ENCODE assay signal across 8 cellular contexts in the genomic region with DNA sequence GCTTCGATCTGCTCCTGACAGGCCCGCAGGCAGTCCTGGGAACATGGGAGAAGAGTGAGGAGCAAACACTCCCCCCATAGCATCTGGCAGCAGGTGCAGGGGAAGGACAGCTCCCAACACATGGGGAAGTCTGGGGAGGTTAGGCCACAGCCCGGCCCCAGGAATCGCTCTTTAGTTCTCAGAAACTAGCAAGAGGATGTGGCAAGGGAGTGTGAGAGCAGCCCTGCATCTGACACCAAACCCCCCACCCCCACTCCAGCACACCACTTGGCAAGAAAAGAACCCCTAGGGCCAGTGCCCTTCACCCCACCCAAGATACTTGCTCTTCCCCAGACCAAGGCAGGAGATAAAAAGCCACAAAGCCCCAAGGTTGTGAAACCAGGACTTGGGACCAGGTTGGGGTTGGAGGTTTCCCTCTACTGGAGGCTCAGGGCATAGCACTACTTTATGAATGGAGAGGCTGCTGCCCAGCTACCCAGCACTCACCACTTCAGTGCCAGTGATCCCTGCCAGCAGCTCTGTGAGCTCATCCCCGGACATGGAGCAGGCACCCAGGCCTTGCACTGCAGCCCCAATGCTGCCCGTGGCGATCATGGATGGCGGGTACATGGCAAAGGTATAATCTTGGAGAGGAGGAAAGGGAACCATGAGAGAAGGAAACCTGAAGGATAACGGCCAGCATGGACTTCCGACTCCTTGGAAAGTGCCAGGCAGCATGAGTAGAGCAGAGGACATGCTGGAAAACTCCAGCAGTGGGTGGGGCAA. TPM values are rescaled to one million over a fixed set of nuclear protein-coding genes. Genes with fewer than 3 reads are reported as not detected.
DNase-seq lines count a peak whose midpoint lies in the region; ATAC-seq and TF ChIP-seq lines count a peak whose summit lies in the region.

No MANE protein-coding gene starts in this region.

- H3K4me3 ChIP-seq in GM12865 (ENCODE audit: low read depth, low read length) = no peak overlapping the region
- peak overlapping the region in 1 of 2 donors; percentile 99 for H3K4me3 ChIP-seq in left lung

- peak; percentile 63 for ATAC-seq in HG02885 (IDR thresholded peaks at IDR 0.05; ENCODE audit: poor library complexity, unreplicated experiment)
- peak; percentile 76 for ATAC-seq in left lung
- no peak for ATAC-seq in HG03025 (IDR thresholded peaks at IDR 0.05; ENCODE audit: low FRiP score, unreplicated experiment)

- no peak overlapping the region for H3K4me3 Mint-ChIP-seq in chondrocyte (ENCODE audit: unreplicated experiment)

- peaks cover 32% of the 10 kb centered on the region for H3K4me1 Mint-ChIP-seq in chondrocyte (ENCODE audit: low read depth)

- no peaks in the 10 kb centered on the region for H3K27me3 Mint-ChIP-seq in chondrocyte (ENCODE audit: low read depth)

- no peaks in the 10 kb centered on the region for H3K9me3 Mint-ChIP-seq in chondrocyte (ENCODE audit: low read depth)

- DNase-seq in GM12865 (ENCODE audit: low read depth) = peak; percentile 88
- DNase-seq in NCI-H345 treated with DMSO at 0.1 percent for 48 hours (lab: John Stamatoyannopoulos, UW; ENCODE audit: unreplicated experiment) = peak; percentile 28
- DNase-seq in activated CD4-positive, alpha-beta T cell treated with anti-CD3 and anti-CD28 coated beads for 1 hour = peak; percentile 38
- DNase-seq in chondrocyte (ENCODE audit: low spot score) = no peak
- DNase-seq in left lung = peak; percentile 78 to 80
- peak; percentile 51 to 59 (median 52) for DNase-seq in stimulated activated CD4-positive, alpha-beta T cell treated with anti-CD3 and anti-CD28 coated beads, TNF-alpha, amount 100 ng/mL, for 48 hours (ENCODE audit: low read depth in 3 of 3)

- H3K27ac Mint-ChIP-seq in chondrocyte (ENCODE audit: unreplicated experiment) = peak overlapping the region; percentile 85

- no peaks in the 10 kb centered on the region for H3K9me3 ChIP-seq in left lung

- intact Hi-C loops in left lung (cut with DNase I) = loop anchor here in 1 of 2 donors (5.0 kb wide), 1 partner anchor 106 kb away; no protein-coding TSS in a partner anchor

- peaks cover 21% of the 10 kb centered on the region for H3K36me3 Mint-ChIP-seq in chondrocyte (ENCODE audit: low read depth)

- peaks cover 6 to 63% of the 10 kb centered on the region in 2 donors for H3K36me3 ChIP-seq in left lung

- peak overlapping the region in 1 of 2 donors; percentile 94 for H3K27ac ChIP-seq in left lung

- peak; percentile 91 for TF ChIP-seq CTCF in GM12865 (IDR thresholded peaks at IDR 0.05; ENCODE audit: insufficient read depth, low read depth, low read length, missing control alignments)
- peak; percentile 85 for TF ChIP-seq CTCF in chondrocyte (IDR thresholded peaks at IDR 0.05)
- peak; percentile 85 to 87 for TF ChIP-seq CTCF in left lung (IDR thresholded peaks at IDR 0.05)

- no peaks in the 10 kb centered on the region for H3K27me3 ChIP-seq in left lung

- H3K4me1 ChIP-seq in left lung = peaks cover 40 to 64% of the 10 kb centered on the region in 2 donors

RNA-seq across cellular contexts. Expression of a gene that starts 5.4 kb away (rescaled TPM):
- 47.4 to 56.3 TPM (median 52.9 TPM) in 3 replicates for total RNA-seq in chondrocyte
- 100 to 1,000 TPM; 148 to 153 TPM for total RNA-seq in left lung

RNA-seq across cellular contexts. Expression of a gene that starts 15.0 kb away (rescaled TPM):
- total RNA-seq in chondrocyte (17.4 to 20.7 TPM (median 19.7 TPM) in 3 replicates), left lung (10 to 100 TPM; 12.6 to 23.4 TPM)

RNA-seq across cellular contexts. Expression of a gene that starts 15.3 kb away (rescaled TPM):
- total RNA-seq in chondrocyte (19.9 to 23.4 TPM (median 21.7 TPM) in 3 replicates), left lung (10 to 100 TPM; 19.7 to 26.9 TPM)

RNA-seq across cellular contexts. Expression of a gene that starts 41.1 kb away (rescaled TPM):
- total RNA-seq in chondrocyte (3.4 to 5.2 TPM (median 3.5 TPM) in 3 replicates), left lung (1 to 10 TPM; 3.8 to 4.3 TPM)
